Comparison of ENCODE assay signal across 1 cellular context in the genomic region with DNA sequence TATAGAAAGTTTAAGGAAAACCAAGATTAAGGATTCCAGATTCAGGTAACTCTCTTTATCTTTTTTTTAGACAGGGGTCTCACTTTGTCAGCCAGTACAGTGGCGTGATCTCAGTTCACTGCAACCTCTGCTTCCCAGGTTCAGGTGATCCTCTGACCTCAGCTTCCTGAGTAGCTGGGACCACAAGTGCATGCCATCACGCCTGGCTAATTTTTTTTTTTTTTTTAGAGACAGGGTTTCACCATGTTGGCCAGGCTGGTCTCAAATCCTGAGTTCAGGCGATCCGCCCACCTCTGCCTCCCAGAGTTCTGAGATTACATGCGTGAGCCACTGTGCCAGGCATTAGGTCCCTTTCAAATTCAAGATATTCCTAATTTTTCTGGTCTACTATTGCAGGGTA.
TF ChIP-seq lines count a peak whose summit lies in the region.

No MANE protein-coding gene starts in this region.

TF ChIP-seq in H1, 55 proteins besides CTCF, POLR2A, EP300 and RAD21:
- TF ChIP-seq PHF8 (conservative IDR thresholded peaks at IDR 0.05; ENCODE audit: low read depth, low read length) (no peak), TAF1 (IDR thresholded peaks at IDR 0.05; ENCODE audit: low read depth, low read length) (no peak), NRF1 (IDR thresholded peaks at IDR 0.05; ENCODE audit: low read depth, low read length) (no peak), CHD1 (IDR thresholded peaks at IDR 0.05; ENCODE audit: low read depth, low read length) (no peak), CREB1 (IDR thresholded peaks at IDR 0.05) (no peak)
